Comparison of ENCODE assay signal across 9 cellular contexts in genomic region chr7:12731214-12731656, GRCh38. TPM values are rescaled to one million over a fixed set of nuclear protein-coding genes. Genes with fewer than 3 reads are reported as not detected.
DNase-seq lines count a peak whose midpoint lies in the region; ATAC-seq and TF ChIP-seq lines count a peak whose summit lies in the region.
"Had no signal": no experiment of that assay in that cellular context is flagged by ENCODE, and none has a peak within 500 bp of the region (broad histone marks: within the 10 kb centered on the region; RNA-seq: fewer than 3 reads in every experiment).

No MANE protein-coding gene starts in this region.

- H3K23ac ChIP-seq in mesendoderm (ENCODE audit: low read length) = no peak overlapping the region

- no peak overlapping the region for H3K4ac ChIP-seq in mesendoderm (ENCODE audit: low read depth, low read length)

- no peak overlapping the region for H4K5ac ChIP-seq in mesendoderm (ENCODE audit: low read length)

- H2BK5ac ChIP-seq in mesendoderm (ENCODE audit: low read length) = no peak overlapping the region

- no peak overlapping the region for H3K4me2 ChIP-seq in mesendoderm (ENCODE audit: low read length)

- TF ChIP-seq CTCF in cardiac fibroblast (IDR thresholded peaks at IDR 0.05; ENCODE audit: low read depth, low read length) (peak; percentile 10), upper lobe of right lung (IDR thresholded peaks at IDR 0.05) (no peak)

- H4K8ac ChIP-seq in mesendoderm (ENCODE audit: low read depth, low read length) = no peak overlapping the region

- H3K27ac ChIP-seq in mesendoderm (ENCODE audit: low read depth, low read length) = no peak overlapping the region
- no peak overlapping the region for H3K27ac ChIP-seq in upper lobe of right lung

- H2AK5ac ChIP-seq in mesendoderm (ENCODE audit: low read length) = no peak overlapping the region

- H2BK120ac ChIP-seq in mesendoderm (ENCODE audit: low read depth, low read length) = no peak overlapping the region

- intact Hi-C loops in upper lobe of right lung (cut with DNase I) = no loop called here

- H3K18ac ChIP-seq in mesendoderm (ENCODE audit: low read length) = no peak overlapping the region

- H3K9me3 ChIP-seq in upper lobe of right lung = no peaks in the 10 kb centered on the region
- H3K9me3 ChIP-seq: heart left ventricle had no signal

- H3K27me3 ChIP-seq in mesendoderm (ENCODE audit: insufficient read depth, low read length, poor library complexity) (no peaks in the 10 kb centered on the region), upper lobe of right lung (no peaks in the 10 kb centered on the region)
- H3K27me3 ChIP-seq: heart left ventricle had no signal

- ATAC-seq in GM18520 (IDR thresholded peaks at IDR 0.05; ENCODE audit: unreplicated experiment) = no peak
- ATAC-seq in HG02973 (IDR thresholded peaks at IDR 0.05; ENCODE audit: unreplicated experiment) = no peak
- no peak for ATAC-seq in upper lobe of right lung

- no peaks in the 10 kb centered on the region for H3K79me1 ChIP-seq in mesendoderm (ENCODE audit: low read length)

- no peaks in the 10 kb centered on the region for H3K36me3 ChIP-seq in mesendoderm (ENCODE audit: control insufficient read depth, insufficient read depth, low read length)
- no peaks in the 10 kb centered on the region for H3K36me3 ChIP-seq in upper lobe of right lung
- H3K36me3 ChIP-seq: heart left ventricle had no signal

- no CpG with 5 or more reads among the region's 1 CpG for WGBS in mesendoderm (ENCODE audit: extremely low coverage, insufficient coverage, low lambda C conversion rate)

- peak; percentile 39 for DNase-seq in NCI-H2107 treated with DMSO at 0.1 percent for 48 hours (lab: John Stamatoyannopoulos, UW; ENCODE audit: unreplicated experiment)
- DNase-seq in NCI-H2107 (lab: John Stamatoyannopoulos, UW) = no peak
- peak; percentile 31 for DNase-seq in M059J (ENCODE audit: low read depth)
- peak; percentile 66 to 67 for DNase-seq in cardiac fibroblast (ENCODE audit: low read depth in 2 of 2)
- peak; percentile 66 for DNase-seq in mesendoderm
- no peak for DNase-seq in upper lobe of right lung
- DNase-seq: heart left ventricle had no signal

- H3K4me3 ChIP-seq in cardiac fibroblast (replicated peaks in 1 of 2; ENCODE audit: low read depth in 2 of 2, low read length in 2 of 2) (no peak overlapping the region), mesendoderm (ENCODE audit: low read length) (no peak overlapping the region), upper lobe of right lung (no peak overlapping the region)
- H3K4me3 ChIP-seq: heart left ventricle had no signal

- peak overlapping the region; percentile 12 for H3K56ac ChIP-seq in mesendoderm (ENCODE audit: low read length)

- no peaks in the 10 kb centered on the region for H3K79me2 ChIP-seq in mesendoderm (ENCODE audit: control insufficient read depth, insufficient read depth, low read length)

- no peaks in the 10 kb centered on the region for H3K4me1 ChIP-seq in mesendoderm (ENCODE audit: control insufficient read depth, low read depth, low read length)
- H3K4me1 ChIP-seq in upper lobe of right lung = peaks cover 10% of the 10 kb centered on the region

- H3K9ac ChIP-seq in mesendoderm (ENCODE audit: low read length) = no peak overlapping the region

- no peak overlapping the region for H2BK15ac ChIP-seq in mesendoderm (replicated peaks; ENCODE audit: low read depth)

RNA-seq across cellular contexts. Expression of gene ARL4A, which starts 43.8 kb away (rescaled TPM):
- total RNA-seq in M059J (2014; rRNA removed; shearing (Covaris generic)) = 31.7 and 44.5 TPM in 2 replicates
- polyA plus RNA-seq in mesendoderm (2013, experiment 1 of 2) = 18.5 TPM
- 21.7 TPM for polyA plus RNA-seq in mesendoderm (2013, experiment 2 of 2)
- 35.6 TPM for total RNA-seq in upper lobe of right lung

Comparison
In these comparisons a context has a peak if more than half of its experiments do, and no peak if none do; other contexts are left out.
1. DNase-seq: peak in NCI-H2107 treated with DMSO at 0.1 percent for 48 hours (single experiment), M059J (single experiment), cardiac fibroblast (2 of 2) and mesendoderm (single experiment); none in NCI-H2107 (single experiment) and upper lobe of right lung (single experiment).